ENCODE assay signal across 1 cellular context in the genomic region with DNA sequence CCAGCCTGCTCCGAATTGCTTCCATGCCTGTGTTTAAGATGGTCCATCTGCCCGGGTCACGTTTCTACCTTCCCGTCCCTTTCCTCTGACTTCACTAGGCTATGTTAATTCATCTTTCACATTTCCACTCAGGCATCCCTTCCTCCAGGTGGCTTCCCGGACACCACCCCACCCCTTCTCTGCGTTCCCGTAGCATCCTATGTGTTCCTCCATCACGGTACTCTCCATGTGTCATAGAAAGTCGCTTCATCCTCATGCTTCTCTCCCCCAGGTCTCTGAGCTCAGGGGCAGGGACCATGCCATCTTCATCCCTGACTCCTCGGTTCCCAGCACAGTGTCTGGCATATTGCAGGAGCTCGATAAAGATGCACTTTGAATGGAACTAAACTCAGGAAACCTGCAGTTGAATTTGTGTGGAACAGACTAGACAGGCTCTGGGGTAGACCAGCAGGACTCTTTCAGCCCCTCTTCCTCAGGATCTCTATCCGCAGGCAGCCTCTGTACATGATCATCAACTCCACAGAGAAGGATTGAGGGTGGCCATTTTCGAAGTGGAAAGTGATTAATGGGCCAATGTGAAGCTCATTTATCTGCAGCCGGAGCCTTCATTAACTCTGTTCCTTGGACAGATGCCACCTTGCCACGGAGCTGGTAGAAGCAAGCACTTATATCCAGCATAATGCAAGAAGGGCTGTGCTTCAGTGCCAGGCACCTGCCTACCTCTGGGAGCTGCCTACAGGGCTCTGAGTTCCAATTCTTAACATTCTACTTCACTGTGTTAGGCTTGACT.
TF ChIP-seq lines count a peak whose summit lies in the region.

No MANE protein-coding gene starts in this region.

TF ChIP-seq in HepG2, 621 proteins besides CTCF, POLR2A, EP300 and RAD21:
- TF ChIP-seq, protein P1, sequence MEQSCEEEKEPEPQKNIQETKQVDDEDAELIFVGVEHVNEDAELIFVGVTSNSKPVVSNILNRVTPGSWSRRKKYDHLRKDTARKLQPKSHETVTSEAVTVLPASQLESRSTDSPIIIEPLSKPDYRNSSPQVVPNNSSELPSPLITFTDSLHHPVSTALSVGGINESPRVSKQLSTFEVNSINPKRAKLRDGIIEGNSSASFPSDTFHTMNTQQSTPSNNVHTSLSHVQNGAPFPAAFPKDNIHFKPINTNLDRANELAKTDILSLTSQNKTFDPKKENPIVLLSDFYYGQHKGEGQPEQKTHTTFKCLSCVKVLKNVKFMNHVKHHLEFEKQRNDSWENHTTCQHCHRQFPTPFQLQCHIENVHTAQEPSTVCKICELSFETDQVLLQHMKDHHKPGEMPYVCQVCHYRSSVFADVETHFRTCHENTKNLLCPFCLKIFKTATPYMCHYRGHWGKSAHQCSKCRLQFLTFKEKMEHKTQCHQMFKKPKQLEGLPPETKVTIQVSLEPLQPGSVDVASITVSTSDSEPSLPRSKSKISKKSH (CRISPR knock-in tag; IDR thresholded peaks at IDR 0.05; ENCODE audit: borderline replicate concordance), result no peak
- TF ChIP-seq HDAC2 (CRISPR knock-in tag; IDR thresholded peaks at IDR 0.05), result no peak
TF ChIP-seq in HepG2: peak in this region for 0.
